ENCODE assay signal across 3 cellular contexts in genomic region chr10:87550741-87551140, GRCh38.
TF ChIP-seq lines count a peak whose summit lies in the region.

No MANE protein-coding gene starts in this region.

TF ChIP-seq in SK-N-SH, 30 proteins besides CTCF, POLR2A, EP300 and RAD21 (continued from another document):
- TF ChIP-seq EZH2phosphoT487 (IDR thresholded peaks at IDR 0.05; ENCODE audit: borderline replicate concordance, low read depth), result no peak
- TF ChIP-seq REST (IDR thresholded peaks at IDR 0.05; ENCODE audit: low read depth, low read length), result no peak
- TF ChIP-seq TCF12 (IDR thresholded peaks at IDR 0.05), result peak; percentile 20; the same call in 1 of the 2 replicates
- TF ChIP-seq TAF1 (IDR thresholded peaks at IDR 0.05; ENCODE audit: borderline replicate concordance, low read depth, low read length), result no peak

TF ChIP-seq in SK-N-SH treated with all-trans-retinoic acid at 6 μM for 48 hours, 23 proteins besides CTCF, POLR2A, EP300 and RAD21 (continued from another document):
- no peak for TF ChIP-seq ZNF70 (CRISPR knock-in tag; IDR thresholded peaks at IDR 0.05)
- no peak for TF ChIP-seq ESRRG (CRISPR knock-in tag; IDR thresholded peaks at IDR 0.05)
- no peak for TF ChIP-seq ZNF565 (CRISPR knock-in tag; conservative IDR thresholded peaks at IDR 0.05; ENCODE audit: low read depth)
- TF ChIP-seq, protein P1, sequence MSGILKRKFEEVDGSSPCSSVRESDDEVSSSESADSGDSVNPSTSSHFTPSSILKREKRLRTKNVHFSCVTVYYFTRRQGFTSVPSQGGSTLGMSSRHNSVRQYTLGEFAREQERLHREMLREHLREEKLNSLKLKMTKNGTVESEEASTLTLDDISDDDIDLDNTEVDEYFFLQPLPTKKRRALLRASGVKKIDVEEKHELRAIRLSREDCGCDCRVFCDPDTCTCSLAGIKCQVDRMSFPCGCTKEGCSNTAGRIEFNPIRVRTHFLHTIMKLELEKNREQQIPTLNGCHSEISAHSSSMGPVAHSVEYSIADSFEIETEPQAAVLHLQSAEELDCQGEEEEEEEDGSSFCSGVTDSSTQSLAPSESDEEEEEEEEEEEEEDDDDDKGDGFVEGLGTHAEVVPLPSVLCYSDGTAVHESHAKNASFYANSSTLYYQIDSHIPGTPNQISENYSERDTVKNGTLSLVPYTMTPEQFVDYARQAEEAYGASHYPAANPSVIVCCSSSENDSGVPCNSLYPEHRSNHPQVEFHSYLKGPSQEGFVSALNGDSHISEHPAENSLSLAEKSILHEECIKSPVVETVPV (CRISPR knock-in tag; IDR thresholded peaks at IDR 0.05), result no peak
- no peak for TF ChIP-seq TCF4 (CRISPR knock-in tag; IDR thresholded peaks at IDR 0.05; ENCODE audit: borderline replicate concordance)
- TF ChIP-seq SNAI2 (CRISPR knock-in tag; IDR thresholded peaks at IDR 0.05), result no peak
- TF ChIP-seq ZFP3 (CRISPR knock-in tag; IDR thresholded peaks at IDR 0.05), result no peak
- TF ChIP-seq ZC3H10 (CRISPR knock-in tag; IDR thresholded peaks at IDR 0.05), result no peak
- TF ChIP-seq, protein P2, sequence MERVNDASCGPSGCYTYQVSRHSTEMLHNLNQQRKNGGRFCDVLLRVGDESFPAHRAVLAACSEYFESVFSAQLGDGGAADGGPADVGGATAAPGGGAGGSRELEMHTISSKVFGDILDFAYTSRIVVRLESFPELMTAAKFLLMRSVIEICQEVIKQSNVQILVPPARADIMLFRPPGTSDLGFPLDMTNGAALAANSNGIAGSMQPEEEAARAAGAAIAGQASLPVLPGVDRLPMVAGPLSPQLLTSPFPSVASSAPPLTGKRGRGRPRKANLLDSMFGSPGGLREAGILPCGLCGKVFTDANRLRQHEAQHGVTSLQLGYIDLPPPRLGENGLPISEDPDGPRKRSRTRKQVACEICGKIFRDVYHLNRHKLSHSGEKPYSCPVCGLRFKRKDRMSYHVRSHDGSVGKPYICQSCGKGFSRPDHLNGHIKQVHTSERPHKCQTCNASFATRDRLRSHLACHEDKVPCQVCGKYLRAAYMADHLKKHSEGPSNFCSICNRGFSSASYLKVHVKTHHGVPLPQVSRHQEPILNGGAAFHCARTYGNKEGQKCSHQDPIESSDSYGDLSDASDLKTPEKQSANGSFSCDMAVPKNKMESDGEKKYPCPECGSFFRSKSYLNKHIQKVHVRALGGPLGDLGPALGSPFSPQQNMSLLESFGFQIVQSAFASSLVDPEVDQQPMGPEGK (CRISPR knock-in tag; IDR thresholded peaks at IDR 0.05; ENCODE audit: borderline replicate concordance), result no peak
- TF ChIP-seq ZNF8 (CRISPR knock-in tag; IDR thresholded peaks at IDR 0.05), result no peak
- TF ChIP-seq GLIS3 (CRISPR knock-in tag; IDR thresholded peaks at IDR 0.05), result no peak
- no peak for TF ChIP-seq PPARA (CRISPR knock-in tag; IDR thresholded peaks at IDR 0.05; ENCODE audit: borderline replicate concordance)
- TF ChIP-seq ARNTL (CRISPR knock-in tag; IDR thresholded peaks at IDR 0.05; ENCODE audit: borderline replicate concordance, low read depth), result no peak
- no peak for TF ChIP-seq BACH2 (CRISPR knock-in tag; IDR thresholded peaks at IDR 0.05; ENCODE audit: borderline replicate concordance)
- no peak for TF ChIP-seq RARB (CRISPR knock-in tag; IDR thresholded peaks at IDR 0.05)

TF ChIP-seq in K562, 482 proteins besides CTCF, POLR2A, EP300 and RAD21 (continued from another document):
- no peak for TF ChIP-seq RCOR1 (IDR thresholded peaks at IDR 0.05; ENCODE audit: borderline replicate concordance in 1 of 2, low read depth in 2 of 2, low read length in 2 of 2)
- no peak for TF ChIP-seq SMARCA4 (IDR thresholded peaks at IDR 0.05)
- no peak for TF ChIP-seq ZNF551 (CRISPR knock-in tag; IDR thresholded peaks at IDR 0.05)
- no peak for TF ChIP-seq GABPA (tag; conservative IDR thresholded peaks at IDR 0.05; ENCODE audit: low read depth)
- no peak for TF ChIP-seq RAD51 (IDR thresholded peaks at IDR 0.05; ENCODE audit: borderline replicate concordance, low read depth)
- TF ChIP-seq MBD1 (CRISPR knock-in tag; IDR thresholded peaks at IDR 0.05), result no peak
- no peak for TF ChIP-seq CBX2 (IDR thresholded peaks at IDR 0.05; ENCODE audit: insufficient read depth, low read length, poor library complexity, severe bottlenecking)
- TF ChIP-seq ZNF764 (CRISPR knock-in tag; IDR thresholded peaks at IDR 0.05; ENCODE audit: low read depth), result no peak
- no peak for TF ChIP-seq TAL1 (IDR thresholded peaks at IDR 0.05)
- TF ChIP-seq SMARCC2 (IDR thresholded peaks at IDR 0.05; ENCODE audit: low read depth), result no peak
- TF ChIP-seq NFIC (IDR thresholded peaks at IDR 0.05), result no peak
- TF ChIP-seq BRD4 (IDR thresholded peaks at IDR 0.05), result no peak
- no peak for TF ChIP-seq RBBP5 (IDR thresholded peaks at IDR 0.05; ENCODE audit: borderline replicate concordance, insufficient read depth, low read length, poor library complexity, severe bottlenecking)
- no peak for TF ChIP-seq FIP1L1 (IDR thresholded peaks at IDR 0.05; ENCODE audit: low read depth, low read length, poor library complexity, severe bottlenecking)
